Comparison of ENCODE assay signal across 1 cellular context in the genomic region with DNA sequence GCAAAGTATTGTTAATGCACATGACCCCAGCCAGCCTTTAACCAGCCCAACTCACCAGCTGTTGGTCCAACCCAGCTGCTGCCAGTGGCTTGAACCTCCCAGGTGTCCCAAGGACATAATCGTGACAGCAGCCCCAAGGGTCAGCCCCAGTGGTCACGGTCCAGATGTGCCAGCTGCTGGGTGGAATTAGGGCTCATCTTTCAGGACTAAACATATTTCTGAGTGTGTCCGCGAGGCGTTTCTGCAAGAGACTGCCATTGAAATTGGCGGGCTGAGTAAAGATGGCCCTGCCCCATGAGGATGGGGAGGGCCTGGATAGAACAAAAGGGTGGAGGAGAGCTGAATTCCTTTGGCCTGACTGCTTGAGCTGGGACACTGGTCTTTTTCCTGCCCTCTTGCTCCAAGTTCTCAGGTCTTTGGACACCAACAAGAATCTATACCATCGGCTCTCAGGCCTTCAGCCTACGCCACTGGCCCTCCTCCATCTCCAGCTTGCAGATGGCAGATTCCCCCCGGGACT.
TF ChIP-seq lines count a peak whose summit lies in the region.

No MANE protein-coding gene starts in this region.

TF ChIP-seq in H1, 55 proteins besides CTCF, POLR2A, EP300 and RAD21:
- TF ChIP-seq RXRA (IDR thresholded peaks at IDR 0.05; ENCODE audit: insufficient read depth, low read depth, low read length) (no peak), GTF2F1 (IDR thresholded peaks at IDR 0.05; ENCODE audit: borderline replicate concordance, low read depth, low read length) (no peak), MAFK (IDR thresholded peaks at IDR 0.05; ENCODE audit: low read depth, low read length) (no peak), CEBPB (IDR thresholded peaks at IDR 0.05; ENCODE audit: low read depth, low read length) (no peak), FOSL1 (IDR thresholded peaks at IDR 0.05; ENCODE audit: insufficient read depth, low read depth, low read length) (no peak), PHF8 (conservative IDR thresholded peaks at IDR 0.05; ENCODE audit: low read depth, low read length) (no peak), RFX5 (IDR thresholded peaks at IDR 0.05; ENCODE audit: borderline replicate concordance, low read depth, low read length) (no peak), ATF2 (IDR thresholded peaks at IDR 0.05; ENCODE audit: low read length) (no peak), SRF (IDR thresholded peaks at IDR 0.05; ENCODE audit: low read depth, low read length) (no peak), BACH1 (IDR thresholded peaks at IDR 0.05; ENCODE audit: low read length) (no peak)
- TF ChIP-seq, protein P1, sequence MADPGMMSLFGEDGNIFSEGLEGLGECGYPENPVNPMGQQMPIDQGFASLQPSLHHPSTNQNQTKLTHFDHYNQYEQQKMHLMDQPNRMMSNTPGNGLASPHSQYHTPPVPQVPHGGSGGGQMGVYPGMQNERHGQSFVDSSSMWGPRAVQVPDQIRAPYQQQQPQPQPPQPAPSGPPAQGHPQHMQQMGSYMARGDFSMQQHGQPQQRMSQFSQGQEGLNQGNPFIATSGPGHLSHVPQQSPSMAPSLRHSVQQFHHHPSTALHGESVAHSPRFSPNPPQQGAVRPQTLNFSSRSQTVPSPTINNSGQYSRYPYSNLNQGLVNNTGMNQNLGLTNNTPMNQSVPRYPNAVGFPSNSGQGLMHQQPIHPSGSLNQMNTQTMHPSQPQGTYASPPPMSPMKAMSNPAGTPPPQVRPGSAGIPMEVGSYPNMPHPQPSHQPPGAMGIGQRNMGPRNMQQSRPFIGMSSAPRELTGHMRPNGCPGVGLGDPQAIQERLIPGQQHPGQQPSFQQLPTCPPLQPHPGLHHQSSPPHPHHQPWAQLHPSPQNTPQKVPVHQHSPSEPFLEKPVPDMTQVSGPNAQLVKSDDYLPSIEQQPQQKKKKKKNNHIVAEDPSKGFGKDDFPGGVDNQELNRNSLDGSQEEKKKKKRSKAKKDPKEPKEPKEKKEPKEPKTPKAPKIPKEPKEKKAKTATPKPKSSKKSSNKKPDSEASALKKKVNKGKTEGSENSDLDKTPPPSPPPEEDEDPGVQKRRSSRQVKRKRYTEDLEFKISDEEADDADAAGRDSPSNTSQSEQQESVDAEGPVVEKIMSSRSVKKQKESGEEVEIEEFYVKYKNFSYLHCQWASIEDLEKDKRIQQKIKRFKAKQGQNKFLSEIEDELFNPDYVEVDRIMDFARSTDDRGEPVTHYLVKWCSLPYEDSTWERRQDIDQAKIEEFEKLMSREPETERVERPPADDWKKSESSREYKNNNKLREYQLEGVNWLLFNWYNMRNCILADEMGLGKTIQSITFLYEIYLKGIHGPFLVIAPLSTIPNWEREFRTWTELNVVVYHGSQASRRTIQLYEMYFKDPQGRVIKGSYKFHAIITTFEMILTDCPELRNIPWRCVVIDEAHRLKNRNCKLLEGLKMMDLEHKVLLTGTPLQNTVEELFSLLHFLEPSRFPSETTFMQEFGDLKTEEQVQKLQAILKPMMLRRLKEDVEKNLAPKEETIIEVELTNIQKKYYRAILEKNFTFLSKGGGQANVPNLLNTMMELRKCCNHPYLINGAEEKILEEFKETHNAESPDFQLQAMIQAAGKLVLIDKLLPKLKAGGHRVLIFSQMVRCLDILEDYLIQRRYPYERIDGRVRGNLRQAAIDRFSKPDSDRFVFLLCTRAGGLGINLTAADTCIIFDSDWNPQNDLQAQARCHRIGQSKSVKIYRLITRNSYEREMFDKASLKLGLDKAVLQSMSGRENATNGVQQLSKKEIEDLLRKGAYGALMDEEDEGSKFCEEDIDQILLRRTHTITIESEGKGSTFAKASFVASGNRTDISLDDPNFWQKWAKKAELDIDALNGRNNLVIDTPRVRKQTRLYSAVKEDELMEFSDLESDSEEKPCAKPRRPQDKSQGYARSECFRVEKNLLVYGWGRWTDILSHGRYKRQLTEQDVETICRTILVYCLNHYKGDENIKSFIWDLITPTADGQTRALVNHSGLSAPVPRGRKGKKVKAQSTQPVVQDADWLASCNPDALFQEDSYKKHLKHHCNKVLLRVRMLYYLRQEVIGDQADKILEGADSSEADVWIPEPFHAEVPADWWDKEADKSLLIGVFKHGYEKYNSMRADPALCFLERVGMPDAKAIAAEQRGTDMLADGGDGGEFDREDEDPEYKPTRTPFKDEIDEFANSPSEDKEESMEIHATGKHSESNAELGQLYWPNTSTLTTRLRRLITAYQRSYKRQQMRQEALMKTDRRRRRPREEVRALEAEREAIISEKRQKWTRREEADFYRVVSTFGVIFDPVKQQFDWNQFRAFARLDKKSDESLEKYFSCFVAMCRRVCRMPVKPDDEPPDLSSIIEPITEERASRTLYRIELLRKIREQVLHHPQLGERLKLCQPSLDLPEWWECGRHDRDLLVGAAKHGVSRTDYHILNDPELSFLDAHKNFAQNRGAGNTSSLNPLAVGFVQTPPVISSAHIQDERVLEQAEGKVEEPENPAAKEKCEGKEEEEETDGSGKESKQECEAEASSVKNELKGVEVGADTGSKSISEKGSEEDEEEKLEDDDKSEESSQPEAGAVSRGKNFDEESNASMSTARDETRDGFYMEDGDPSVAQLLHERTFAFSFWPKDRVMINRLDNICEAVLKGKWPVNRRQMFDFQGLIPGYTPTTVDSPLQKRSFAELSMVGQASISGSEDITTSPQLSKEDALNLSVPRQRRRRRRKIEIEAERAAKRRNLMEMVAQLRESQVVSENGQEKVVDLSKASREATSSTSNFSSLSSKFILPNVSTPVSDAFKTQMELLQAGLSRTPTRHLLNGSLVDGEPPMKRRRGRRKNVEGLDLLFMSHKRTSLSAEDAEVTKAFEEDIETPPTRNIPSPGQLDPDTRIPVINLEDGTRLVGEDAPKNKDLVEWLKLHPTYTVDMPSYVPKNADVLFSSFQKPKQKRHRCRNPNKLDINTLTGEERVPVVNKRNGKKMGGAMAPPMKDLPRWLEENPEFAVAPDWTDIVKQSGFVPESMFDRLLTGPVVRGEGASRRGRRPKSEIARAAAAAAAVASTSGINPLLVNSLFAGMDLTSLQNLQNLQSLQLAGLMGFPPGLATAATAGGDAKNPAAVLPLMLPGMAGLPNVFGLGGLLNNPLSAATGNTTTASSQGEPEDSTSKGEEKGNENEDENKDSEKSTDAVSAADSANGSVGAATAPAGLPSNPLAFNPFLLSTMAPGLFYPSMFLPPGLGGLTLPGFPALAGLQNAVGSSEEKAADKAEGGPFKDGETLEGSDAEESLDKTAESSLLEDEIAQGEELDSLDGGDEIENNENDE (IDR thresholded peaks at IDR 0.05; ENCODE audit: insufficient replicate concordance, low read length), result no peak
TF ChIP-seq in H1: peak in this region for 0.
